10 cellular contexts compared by ENCODE assay signal in genomic region chr6:89148016-89148750, GRCh38. TPM values are rescaled to one million over a fixed set of nuclear protein-coding genes. Genes with fewer than 3 reads are reported as not detected.
DNase-seq lines count a peak whose midpoint lies in the region; ATAC-seq, FAIRE-seq and TF ChIP-seq lines count a peak whose summit lies in the region.
"Had no signal": no experiment of that assay in that cellular context is flagged by ENCODE, and none has a peak within 500 bp of the region (broad histone marks: within the 10 kb centered on the region; RNA-seq: fewer than 3 reads in every experiment).

No MANE protein-coding gene starts in this region.

- H3K9me3 ChIP-seq in breast epithelium (no peaks in the 10 kb centered on the region), tibial artery (no peaks in the 10 kb centered on the region)
- no peaks in the 10 kb centered on the region for H3K9me3 ChIP-seq in naive thymus-derived CD4-positive, alpha-beta T cell (ENCODE audit: control insufficient read depth in 2 of 3, low read length in 3 of 3)

- intact Hi-C loops in MCF 10A (cut with micrococcal nuclease) (loop anchor here (5.0 kb wide), 2 partner anchors 66 to 149 kb away; partner anchors contain the start of gene PNRC1), breast epithelium (cut with DNase I; ENCODE audit: low total_unique reads) (no loop called here), tibial artery (cut with DNase I; ENCODE audit: low total_unique reads) (no loop called here)
- intact Hi-C loops in naive thymus-derived CD4-positive, alpha-beta T cell (cut with micrococcal nuclease): loop anchor here in 1 of 2 donors (10.0 kb wide), 1 partner anchor 667 kb away; the partner anchor contains the start of gene MDN1

- POLR2A ChIA-PET in MCF 10A (lab: Yijun Ruan, JAX): interaction anchor here (1.0 to 4.5 kb wide), 6 partner anchors 10 to 184 kb away, joined by 3 to 110 read pairs (median 6); partner anchors contain the start of genes PNRC1 and RNGTT
- POLR2A ChIA-PET in activated CD8-positive, alpha-beta T cell treated with anti-CD3 and anti-CD28 coated beads, Interleukin-2, amount 10 ng/mL, durations not matched to agents 7 days and 5 days (lab: Charles Lee): interaction anchor here (0.6 kb wide), 1 partner anchor 66 kb away, joined by 4 read pairs; no protein-coding TSS in a partner anchor
- POLR2A ChIA-PET in naive thymus-derived CD4-positive, alpha-beta T cell (lab: Charles Lee): interaction anchor here (7.0 kb wide), 1 partner anchor 69 kb away, joined by 115 read pairs; the partner anchor contains the start of gene PNRC1

- no peaks in the 10 kb centered on the region for H3K9me3 Mint-ChIP-seq in MCF 10A (ENCODE audit: unreplicated experiment)
- no peaks in the 10 kb centered on the region for H3K9me3 Mint-ChIP-seq in activated CD8-positive, alpha-beta T cell treated with anti-CD3 and anti-CD28 coated beads, Interleukin-2, amount 10 ng/mL, durations not matched to agents 7 days and 5 days (ENCODE audit: insufficient read depth)
- no peaks in the 10 kb centered on the region for H3K9me3 Mint-ChIP-seq in naive thymus-derived CD4-positive, alpha-beta T cell

- H3K27ac Mint-ChIP-seq in MCF 10A (ENCODE audit: low read depth, unreplicated experiment): no peak overlapping the region
- no peak overlapping the region for H3K27ac Mint-ChIP-seq in activated CD8-positive, alpha-beta T cell treated with anti-CD3 and anti-CD28 coated beads, Interleukin-2, amount 10 ng/mL, durations not matched to agents 7 days and 5 days
- H3K27ac Mint-ChIP-seq in naive thymus-derived CD4-positive, alpha-beta T cell: peak overlapping the region in 2 of 9 donors; percentile 10 to 30

- FAIRE-seq in urothelium cell line (lab: Jason Lieb, UNC): no peak

- H3K4me3 ChIP-seq in breast epithelium (no peak overlapping the region), tibial artery (no peak overlapping the region)
- H3K4me3 ChIP-seq in naive thymus-derived CD4-positive, alpha-beta T cell (ENCODE audit: low read length): no peak overlapping the region

- CTCF ChIA-PET in MCF 10A (lab: Yijun Ruan, JAX): interaction anchor here (0.7 to 1.7 kb wide), 5 partner anchors 10 to 258 kb away, joined by 3 to 7 read pairs (median 3); no protein-coding TSS in a partner anchor
- CTCF ChIA-PET in activated CD8-positive, alpha-beta T cell treated with anti-CD3 and anti-CD28 coated beads, Interleukin-2, amount 10 ng/mL, durations not matched to agents 7 days and 5 days (lab: Charles Lee): interaction anchor here (1.6 kb wide), 1 partner anchor 166 kb away, joined by 4 read pairs; no protein-coding TSS in a partner anchor
- CTCF ChIA-PET in naive thymus-derived CD4-positive, alpha-beta T cell (lab: Charles Lee): no interaction called here

- no peak for TF ChIP-seq POLR2A in breast epithelium (IDR thresholded peaks at IDR 0.05)

- no peak for ATAC-seq in activated CD8-positive, alpha-beta T cell treated with anti-CD3 and anti-CD28 coated beads, Interleukin-2, amount 10 ng/mL, durations not matched to agents 7 days and 5 days
- no peak for ATAC-seq in naive thymus-derived CD4-positive, alpha-beta T cell
- ATAC-seq in HG02588 (IDR thresholded peaks at IDR 0.05; ENCODE audit: unreplicated experiment) (no peak), GM21528 (IDR thresholded peaks at IDR 0.05; ENCODE audit: low FRiP score, unreplicated experiment) (no peak)
- ATAC-seq: left cardiac atrium had no signal

- no peaks in the 10 kb centered on the region for H3K4me1 ChIP-seq in breast epithelium
- H3K4me1 ChIP-seq in naive thymus-derived CD4-positive, alpha-beta T cell (ENCODE audit: control insufficient read depth in 2 of 2, insufficient read depth in 2 of 2, low read length in 2 of 2): peaks cover 5 to 10% of the 10 kb centered on the region in 2 donors
- peaks cover 0 to 39% (median 14%) of the 10 kb centered on the region in 4 donors for H3K4me1 ChIP-seq in tibial artery

- BruUV-seq in MCF 10A (replicated peaks; lab: Mats Ljungman, UMichigan): no TSS peak

- no peaks in the 10 kb centered on the region for H3K36me3 ChIP-seq in breast epithelium
- peaks cover 0 to 6% (median 4%) of the 10 kb centered on the region in 3 experiments for H3K36me3 ChIP-seq in naive thymus-derived CD4-positive, alpha-beta T cell (ENCODE audit: control insufficient read depth in 2 of 3, insufficient read depth in 3 of 3, low read length in 3 of 3)
- peaks cover 0 to 4% (median 0%) of the 10 kb centered on the region in 3 donors for H3K36me3 ChIP-seq in tibial artery

- DNase-seq in MCF 10A (ENCODE audit: unreplicated experiment) (peak; percentile 54), breast epithelium (ENCODE audit: low spot score in 2 of 2) (no peak), tibial artery (no peak), urothelium cell line (ENCODE audit: low spot score) (no peak)
- no peak for DNase-seq in activated CD8-positive, alpha-beta T cell treated with anti-CD3 and anti-CD28 coated beads, Interleukin-2, amount 10 ng/mL, durations not matched to agents 7 days and 5 days
- DNase-seq in naive thymus-derived CD4-positive, alpha-beta T cell: no peak
- DNase-seq: left cardiac atrium, SHP77 had no signal

- no peak overlapping the region for H3K27ac ChIP-seq in breast epithelium
- H3K27ac ChIP-seq in naive thymus-derived CD4-positive, alpha-beta T cell (ENCODE audit: low read depth, low read length): no peak overlapping the region
- peak overlapping the region; percentile 8 to 92 for H3K27ac ChIP-seq in tibial artery

- peaks cover 22% of the 10 kb centered on the region for H3K4me1 Mint-ChIP-seq in MCF 10A (ENCODE audit: insufficient read depth, unreplicated experiment)
- peaks cover 38% of the 10 kb centered on the region for H3K4me1 Mint-ChIP-seq in activated CD8-positive, alpha-beta T cell treated with anti-CD3 and anti-CD28 coated beads, Interleukin-2, amount 10 ng/mL, durations not matched to agents 7 days and 5 days (ENCODE audit: low read depth)
- H3K4me1 Mint-ChIP-seq in naive thymus-derived CD4-positive, alpha-beta T cell: peaks cover 16 to 46% (median 23%) of the 10 kb centered on the region in 7 donors

- H3K27me3 Mint-ChIP-seq in MCF 10A (ENCODE audit: insufficient read depth, unreplicated experiment): no peaks in the 10 kb centered on the region
- H3K27me3 Mint-ChIP-seq in activated CD8-positive, alpha-beta T cell treated with anti-CD3 and anti-CD28 coated beads, Interleukin-2, amount 10 ng/mL, durations not matched to agents 7 days and 5 days (ENCODE audit: low read depth): no peaks in the 10 kb centered on the region
- H3K27me3 Mint-ChIP-seq in naive thymus-derived CD4-positive, alpha-beta T cell: peaks cover 0 to 14% (median 0%) of the 10 kb centered on the region in 5 donors

- peaks cover 22% of the 10 kb centered on the region for H3K36me3 Mint-ChIP-seq in MCF 10A (ENCODE audit: insufficient read depth, unreplicated experiment)
- H3K36me3 Mint-ChIP-seq in activated CD8-positive, alpha-beta T cell treated with anti-CD3 and anti-CD28 coated beads, Interleukin-2, amount 10 ng/mL, durations not matched to agents 7 days and 5 days (ENCODE audit: low read depth): peaks cover 29% of the 10 kb centered on the region
- H3K36me3 Mint-ChIP-seq in naive thymus-derived CD4-positive, alpha-beta T cell: peaks cover 3 to 15% (median 9%) of the 10 kb centered on the region in 5 donors

- no peak for TF ChIP-seq CTCF in MCF 10A (IDR thresholded peaks at IDR 0.05; ENCODE audit: unreplicated experiment)
- no peak for TF ChIP-seq CTCF in breast epithelium (IDR thresholded peaks at IDR 0.05)
- no peak for TF ChIP-seq CTCF in tibial artery (IDR thresholded peaks at IDR 0.05)

- H3K27me3 ChIP-seq in breast epithelium: no peaks in the 10 kb centered on the region
- H3K27me3 ChIP-seq in naive thymus-derived CD4-positive, alpha-beta T cell (ENCODE audit: control insufficient read depth in 2 of 2, insufficient read depth in 2 of 2, low read length in 2 of 2): no peaks in the 10 kb centered on the region
- no peaks in the 10 kb centered on the region for H3K27me3 ChIP-seq in tibial artery

- peak overlapping the region; percentile 31 for H3K4me3 Mint-ChIP-seq in MCF 10A (ENCODE audit: unreplicated experiment)
- H3K4me3 Mint-ChIP-seq in activated CD8-positive, alpha-beta T cell treated with anti-CD3 and anti-CD28 coated beads, Interleukin-2, amount 10 ng/mL, durations not matched to agents 7 days and 5 days: peak overlapping the region; percentile 52
- H3K4me3 Mint-ChIP-seq in naive thymus-derived CD4-positive, alpha-beta T cell: peak overlapping the region; percentile 23 to 61 (median 39)

RNA-seq across cellular contexts. Expression of gene PM20D2, which starts 2.3 kb away (rescaled TPM):
- 9.9 and 11.9 TPM in 2 replicates for total RNA-seq in MCF 10A (2022)
- 10 to 100 TPM in 2 of 3 donors, 1 to 10 TPM in 1; 3.7 to 22.5 (median 21.3) TPM for total RNA-seq in breast epithelium
- total RNA-seq in activated CD8-positive, alpha-beta T cell treated with anti-CD3 and anti-CD28 coated beads, Interleukin-2, amount 10 ng/mL, durations not matched to agents 7 days and 5 days: 10 to 100 TPM; 22.5 to 24.5 TPM
- total RNA-seq in naive thymus-derived CD4-positive, alpha-beta T cell: 10 to 100 TPM in 2 of 5 experiments, 1 to 10 TPM in 3; 4.6 to 12.7 (median 9.5) TPM
- polyA plus RNA-seq in naive thymus-derived CD4-positive, alpha-beta T cell: 1 to 10 TPM; 7.1 to 7.3 TPM

RNA-seq across cellular contexts. Expression of gene SRSF12, which starts 30.3 kb away (rescaled TPM):
- 1.1 and 1.2 TPM in 2 replicates for total RNA-seq in MCF 10A (2022)
- 1 to 10 TPM in 1 of 3 donors, under 1 TPM in 1, not detected in 1; 0.98 to 1.8 TPM for total RNA-seq in breast epithelium
- total RNA-seq in activated CD8-positive, alpha-beta T cell treated with anti-CD3 and anti-CD28 coated beads, Interleukin-2, amount 10 ng/mL, durations not matched to agents 7 days and 5 days: not detected
- total RNA-seq in naive thymus-derived CD4-positive, alpha-beta T cell: under 1 TPM in 1 of 5 experiments, not detected in 4; 0.56 TPM
- under 1 TPM in 1 of 2 donors, not detected in 1; 0.05 TPM for polyA plus RNA-seq in naive thymus-derived CD4-positive, alpha-beta T cell

Comparison
In these comparisons a context has a peak if more than half of its experiments do, and no peak if none do; other contexts are left out.
1. H3K27ac ChIP-seq: peak in tibial artery (2 of 2); none in breast epithelium (0 of 2) and naive thymus-derived CD4-positive, alpha-beta T cell (single experiment).
2. Peak in every context shown above with its lines, with median percentiles within 50 percentile points of each other: H3K4me3 Mint-ChIP-seq.